Comparison of ENCODE assay signal across 8 cellular contexts in genomic region chr11:27698872-27699241, GRCh38. TPM values are rescaled to one million over a fixed set of nuclear protein-coding genes. Genes with fewer than 3 reads are reported as not detected.
DNase-seq lines count a peak whose midpoint lies in the region; ATAC-seq and TF ChIP-seq lines count a peak whose summit lies in the region.

No MANE protein-coding gene starts in this region.

- H3K4me3 ChIP-seq in epithelial cell of proximal tubule (ENCODE audit: low read depth, low read length) = peak overlapping the region; percentile 60

- peaks cover 57 to 75% (median 72%) of the 10 kb centered on the region in 3 donors for H3K27me3 Mint-ChIP-seq in CD14-positive monocyte (ENCODE audit: low read depth in 3 of 3)
- H3K27me3 Mint-ChIP-seq in activated CD4-positive, alpha-beta memory T cell treated with anti-CD3 and anti-CD28 coated beads, Interleukin-2, amount 10 ng/mL, durations not matched to agents 7 days and 5 days = peaks cover 65% of the 10 kb centered on the region

- ATAC-seq in GM18907 (IDR thresholded peaks at IDR 0.05; ENCODE audit: unreplicated experiment) (peak; percentile 77), HG03108 (IDR thresholded peaks at IDR 0.05; ENCODE audit: unreplicated experiment) (peak; percentile 63)

- DNase-seq in CD14-positive monocyte (ENCODE audit: low spot score) = no peak
- peak; percentile 68 to 91 for DNase-seq in NCI-H526 (lab: John Stamatoyannopoulos, UW)
- peak; percentile 67 for DNase-seq in activated CD4-positive, alpha-beta memory T cell treated with anti-CD3 and anti-CD28 coated beads, Interleukin-2, amount 10 ng/mL, durations not matched to agents 7 days and 5 days
- no peak for DNase-seq in epithelial cell of proximal tubule (ENCODE audit: low read depth)
- peak; percentile 92 for DNase-seq in myocyte (ENCODE audit: low read depth)
- peak in 5 of 6 experiments; percentile 3 to 14 (median 8) for DNase-seq in stimulated activated naive CD4-positive, alpha-beta T cell (lab: John Stamatoyannopoulos, UW)

- H3K27ac Mint-ChIP-seq in CD14-positive monocyte = no peak overlapping the region
- no peak overlapping the region for H3K27ac Mint-ChIP-seq in activated CD4-positive, alpha-beta memory T cell treated with anti-CD3 and anti-CD28 coated beads, Interleukin-2, amount 10 ng/mL, durations not matched to agents 7 days and 5 days

- POLR2A ChIA-PET in activated CD4-positive, alpha-beta memory T cell treated with anti-CD3 and anti-CD28 coated beads, Interleukin-2, amount 10 ng/mL, durations not matched to agents 7 days and 5 days (lab: Charles Lee) = no interaction called here

- H3K4me3 Mint-ChIP-seq in CD14-positive monocyte = peak overlapping the region in 1 of 2 donors; percentile 88
- H3K4me3 Mint-ChIP-seq in activated CD4-positive, alpha-beta memory T cell treated with anti-CD3 and anti-CD28 coated beads, Interleukin-2, amount 10 ng/mL, durations not matched to agents 7 days and 5 days = no peak overlapping the region

- CTCF ChIA-PET in activated CD4-positive, alpha-beta memory T cell treated with anti-CD3 and anti-CD28 coated beads, Interleukin-2, amount 10 ng/mL, durations not matched to agents 7 days and 5 days (lab: Charles Lee) = interaction anchor here (0.6 to 1.7 kb wide), 16 partner anchors 10 to 1645 kb away, joined by 3 to 31 read pairs (median 3); no protein-coding TSS in a partner anchor

- TF ChIP-seq CTCF in CD14-positive monocyte (IDR thresholded peaks at IDR 0.05) (peak; percentile 45), epithelial cell of proximal tubule (conservative IDR thresholded peaks at IDR 0.05; ENCODE audit: low read depth, low read length) (peak; percentile 71)

- intact Hi-C loops in CD14-positive monocyte (cut with micrococcal nuclease) = no loop called here

- no peaks in the 10 kb centered on the region for H3K36me3 Mint-ChIP-seq in CD14-positive monocyte
- peaks cover 2% of the 10 kb centered on the region for H3K36me3 Mint-ChIP-seq in activated CD4-positive, alpha-beta memory T cell treated with anti-CD3 and anti-CD28 coated beads, Interleukin-2, amount 10 ng/mL, durations not matched to agents 7 days and 5 days (ENCODE audit: low read depth)

- H3K9me3 Mint-ChIP-seq in CD14-positive monocyte = peaks cover 0 to 24% (median 4%) of the 10 kb centered on the region in 7 donors
- no peaks in the 10 kb centered on the region for H3K9me3 Mint-ChIP-seq in activated CD4-positive, alpha-beta memory T cell treated with anti-CD3 and anti-CD28 coated beads, Interleukin-2, amount 10 ng/mL, durations not matched to agents 7 days and 5 days

- peaks cover 22% of the 10 kb centered on the region for H3K4me1 Mint-ChIP-seq in CD14-positive monocyte
- peaks cover 19% of the 10 kb centered on the region for H3K4me1 Mint-ChIP-seq in activated CD4-positive, alpha-beta memory T cell treated with anti-CD3 and anti-CD28 coated beads, Interleukin-2, amount 10 ng/mL, durations not matched to agents 7 days and 5 days

RNA-seq across cellular contexts. Expression of gene BDNF, which starts 1.4 kb away (rescaled TPM):
- polyA plus RNA-seq in CD14-positive monocyte = not detected
- total RNA-seq in activated CD4-positive, alpha-beta memory T cell treated with anti-CD3 and anti-CD28 coated beads, Interleukin-2, amount 10 ng/mL, durations not matched to agents 7 days and 5 days = not detected
- total RNA-seq in epithelial cell of proximal tubule (5.8 and 9.5 TPM in 2 replicates), myocyte (2.8 and 4.5 TPM in 2 replicates)
- polyA plus RNA-seq in myocyte (2012) = 3.0 TPM

Comparison
In these comparisons a context has a peak if more than half of its experiments do, and no peak if none do; other contexts are left out.
1. DNase-seq: peak in NCI-H526 (2 of 2), activated CD4-positive, alpha-beta memory T cell treated with anti-CD3 and anti-CD28 coated beads, Interleukin-2, amount 10 ng/mL, durations not matched to agents 7 days and 5 days (single experiment), myocyte (single experiment) and stimulated activated naive CD4-positive, alpha-beta T cell (5 of 6); none in CD14-positive monocyte (single experiment) and epithelial cell of proximal tubule (single experiment).